ENCODE assay signal across 37 cellular contexts in genomic region chr14:76461886-76462285, GRCh38.
"Had no signal": no experiment of that assay in that cellular context is flagged by ENCODE, and none has a peak within 500 bp of the region (broad histone marks: within the 10 kb centered on the region; RNA-seq: fewer than 3 reads in every experiment).

No MANE protein-coding gene starts in this region.

- H3K9me3 Mint-ChIP-seq: activated naive CD4-positive, alpha-beta T cell treated with anti-CD3 and anti-CD28 coated beads for 36 hours; activated naive CD4-positive, alpha-beta T cell treated with anti-CD3 and anti-CD28 coated beads, Interleukin-2, amount 10 ng/mL, durations not matched to agents 7 days and 5 days; activated naive CD4-positive, alpha-beta T cell treated with anti-CD3 and anti-CD28 coated beads, Interleukin-2, amount 50 U/mL, for 24 hours; activated naive CD4-positive, alpha-beta T cell treated with anti-CD3 and anti-CD28 coated beads, Interleukin-2, amount 50 U/mL, for 72 hours; activated naive CD8-positive, alpha-beta T cell treated with anti-CD3 and anti-CD28 coated beads for 36 hours; activated naive CD8-positive, alpha-beta T cell treated with anti-CD3 and anti-CD28 coated beads, Interleukin-2, amount 10 ng/mL, durations not matched to agents 7 days and 5 days; activated naive CD8-positive, alpha-beta T cell treated with anti-CD3 and anti-CD28 coated beads, Interleukin-2, amount 50 U/mL, for 24 hours; activated T-cell treated with anti-CD3 and anti-CD28 coated beads, Interleukin-2, amount 50 U/mL, for 24 hours; activated T-cell treated with anti-CD3 and anti-CD28 coated beads, Interleukin-2, amount 50 U/mL, for 4 hours; activated T-helper 1 cell treated with anti-CD3 and anti-CD28 coated beads, Interleukin-12 subunit alpha, Interleukin-12 subunit beta, Interleukin-2, Interleukin-4 antibody, amounts not matched to agents 30 ng/mL and 10 ng/mL and 1 ng/mL, durations not matched to agents 14 hours and 24 hours and 36 hours; activated T-helper 17 cell treated with anti-CD3 and anti-CD28 coated beads, Interleukin-2, amount 50 U/mL, for 72 hours; activated T-helper 2 cell treated with anti-CD3 and anti-CD28 coated beads, Interferon-gamma antibody, Interleukin-2, Interleukin-4, amounts not matched to agents 10 μg/mL and 5 μg/mL and 100 μg/mL, durations not matched to agents 14 hours and 24 hours and 36 hours; brain; central memory CD8-positive, alpha-beta T cell had no signal

- ATAC-seq: activated naive CD4-positive, alpha-beta T cell treated with anti-CD3 and anti-CD28 coated beads, Interleukin-2, amount 50 U/mL, for 72 hours; activated naive CD8-positive, alpha-beta T cell treated with anti-CD3 and anti-CD28 coated beads, Interleukin-2, amount 50 U/mL, for 24 hours; activated T-cell treated with anti-CD3 and anti-CD28 coated beads, Interleukin-2, amount 50 U/mL, for 4 hours; activated T-helper 17 cell treated with anti-CD3 and anti-CD28 coated beads, Interleukin-2, amount 50 U/mL, for 72 hours; body of pancreas had no signal

- H3K4me1 Mint-ChIP-seq: activated naive CD4-positive, alpha-beta T cell treated with anti-CD3 and anti-CD28 coated beads, Interleukin-2, amount 10 ng/mL, durations not matched to agents 7 days and 5 days; activated naive CD4-positive, alpha-beta T cell treated with anti-CD3 and anti-CD28 coated beads, Interleukin-2, amount 50 U/mL, for 24 hours; activated naive CD8-positive, alpha-beta T cell treated with anti-CD3 and anti-CD28 coated beads for 36 hours; activated naive CD8-positive, alpha-beta T cell treated with anti-CD3 and anti-CD28 coated beads, Interleukin-2, amount 10 ng/mL, durations not matched to agents 7 days and 5 days; activated naive CD8-positive, alpha-beta T cell treated with anti-CD3 and anti-CD28 coated beads, Interleukin-2, amount 50 U/mL, for 24 hours; activated T-helper 17 cell treated with anti-CD3 and anti-CD28 coated beads, Interleukin-2, amount 50 U/mL, for 72 hours; central memory CD8-positive, alpha-beta T cell had no signal

- H3K27ac ChIP-seq: adrenal gland, ascending aorta, body of pancreas, brain microvascular endothelial cell, breast epithelium, cardiac muscle cell had no signal

- H3K27me3 Mint-ChIP-seq: activated naive CD4-positive, alpha-beta T cell treated with anti-CD3 and anti-CD28 coated beads, Interleukin-2, amount 10 ng/mL, durations not matched to agents 7 days and 5 days; activated naive CD4-positive, alpha-beta T cell treated with anti-CD3 and anti-CD28 coated beads, Interleukin-2, amount 50 U/mL, for 24 hours; activated naive CD8-positive, alpha-beta T cell; activated naive CD8-positive, alpha-beta T cell treated with anti-CD3 and anti-CD28 coated beads for 36 hours; activated naive CD8-positive, alpha-beta T cell treated with anti-CD3 and anti-CD28 coated beads, Interleukin-2, amount 50 U/mL, for 24 hours; activated T-cell treated with anti-CD3 and anti-CD28 coated beads, Interleukin-2, amount 50 U/mL, for 24 hours had no signal

- H3K9me3 ChIP-seq: adrenal gland, ascending aorta, body of pancreas, breast epithelium had no signal

- H3K4me1 ChIP-seq: adrenal gland, ascending aorta, body of pancreas, breast epithelium had no signal

- DNase-seq: activated effector memory CD4-positive, alpha-beta T cell treated with anti-CD3 and anti-CD28 coated beads, Interleukin-2, amount 50 U/mL, for 16 hours; activated effector memory CD4-positive, alpha-beta T cell treated with Interleukin-2 at 50 U/mL for 16 hours; activated gamma-delta T cell; activated gamma-delta T cell treated with Interleukin-2 at 50 U/mL for 16 hours; activated naive CD4-positive, alpha-beta T cell; activated naive CD4-positive, alpha-beta T cell treated with anti-CD3 and anti-CD28 coated beads for 36 hours; activated naive CD4-positive, alpha-beta T cell treated with anti-CD3 and anti-CD28 coated beads, Interleukin-2, amount 10 ng/mL, durations not matched to agents 7 days and 5 days; activated naive CD4-positive, alpha-beta T cell treated with anti-CD3 and anti-CD28 coated beads, Interleukin-2, amount 50 U/mL, for 16 hours; activated naive CD4-positive, alpha-beta T cell treated with Interleukin-2 at 50 U/mL for 16 hours; activated naive CD8-positive, alpha-beta T cell treated with anti-CD3 and anti-CD28 coated beads for 36 hours; activated naive CD8-positive, alpha-beta T cell treated with anti-CD3 and anti-CD28 coated beads, Interleukin-2, amount 10 ng/mL, durations not matched to agents 7 days and 5 days; activated naive CD8-positive, alpha-beta T cell treated with anti-CD3 and anti-CD28 coated beads, Interleukin-2, amount 50 U/mL, for 24 hours; activated T-cell treated with anti-CD3 and anti-CD28 coated beads, Interleukin-2, amount 50 U/mL, for 1 hour; activated T-cell treated with anti-CD3 and anti-CD28 coated beads, Interleukin-2, amount 50 U/mL, for 24 hours; activated T-cell treated with anti-CD3 and anti-CD28 coated beads, Interleukin-2, amount 50 U/mL, for 4 hours; activated T-cell treated with anti-CD3 and anti-CD28 coated beads, Interleukin-2, amount 50 U/mL, for 48 hours; adrenal gland; amniotic stem cell; amygdala; anterior cingulate cortex; aorta; body of pancreas; brain microvascular endothelial cell; caudate nucleus; central memory CD4-positive, alpha-beta T cell; cerebellar nuclear complex had no signal

- H3K4me3 ChIP-seq: adrenal gland, ascending aorta, body of pancreas, breast epithelium, cardiac muscle cell had no signal

- H3K27ac Mint-ChIP-seq: activated naive CD4-positive, alpha-beta T cell treated with anti-CD3 and anti-CD28 coated beads for 36 hours; activated naive CD4-positive, alpha-beta T cell treated with anti-CD3 and anti-CD28 coated beads, Interleukin-2, amount 10 ng/mL, durations not matched to agents 7 days and 5 days; activated naive CD4-positive, alpha-beta T cell treated with anti-CD3 and anti-CD28 coated beads, Interleukin-2, amount 50 U/mL, for 24 hours; activated naive CD4-positive, alpha-beta T cell treated with anti-CD3 and anti-CD28 coated beads, Interleukin-2, amount 50 U/mL, for 72 hours; activated naive CD8-positive, alpha-beta T cell; activated naive CD8-positive, alpha-beta T cell treated with anti-CD3 and anti-CD28 coated beads for 36 hours; activated naive CD8-positive, alpha-beta T cell treated with anti-CD3 and anti-CD28 coated beads, Interleukin-2, amount 10 ng/mL, durations not matched to agents 7 days and 5 days; activated naive CD8-positive, alpha-beta T cell treated with anti-CD3 and anti-CD28 coated beads, Interleukin-2, amount 50 U/mL, for 24 hours; activated T-cell treated with anti-CD3 and anti-CD28 coated beads, Interleukin-2, amount 50 U/mL, for 24 hours; activated T-helper 1 cell treated with anti-CD3 and anti-CD28 coated beads, Interleukin-12 subunit alpha, Interleukin-12 subunit beta, Interleukin-2, Interleukin-4 antibody, amounts not matched to agents 30 ng/mL and 10 ng/mL and 1 ng/mL, durations not matched to agents 14 hours and 24 hours and 36 hours; activated T-helper 17 cell treated with anti-CD3 and anti-CD28 coated beads, Interleukin-2, amount 50 U/mL, for 72 hours; activated T-helper 2 cell treated with anti-CD3 and anti-CD28 coated beads, Interferon-gamma antibody, Interleukin-2, Interleukin-4, amounts not matched to agents 10 μg/mL and 5 μg/mL and 100 μg/mL, durations not matched to agents 14 hours and 24 hours and 36 hours; brain had no signal

- H3K36me3 Mint-ChIP-seq: activated naive CD4-positive, alpha-beta T cell treated with anti-CD3 and anti-CD28 coated beads, Interleukin-2, amount 10 ng/mL, durations not matched to agents 7 days and 5 days; activated naive CD4-positive, alpha-beta T cell treated with anti-CD3 and anti-CD28 coated beads, Interleukin-2, amount 50 U/mL, for 24 hours; activated naive CD4-positive, alpha-beta T cell treated with anti-CD3 and anti-CD28 coated beads, Interleukin-2, amount 50 U/mL, for 72 hours; activated naive CD8-positive, alpha-beta T cell; activated naive CD8-positive, alpha-beta T cell treated with anti-CD3 and anti-CD28 coated beads for 36 hours; activated naive CD8-positive, alpha-beta T cell treated with anti-CD3 and anti-CD28 coated beads, Interleukin-2, amount 10 ng/mL, durations not matched to agents 7 days and 5 days; brain had no signal

- H3K4me3 Mint-ChIP-seq: activated naive CD4-positive, alpha-beta T cell treated with anti-CD3 and anti-CD28 coated beads for 36 hours; activated naive CD4-positive, alpha-beta T cell treated with anti-CD3 and anti-CD28 coated beads, Interleukin-2, amount 10 ng/mL, durations not matched to agents 7 days and 5 days; activated naive CD4-positive, alpha-beta T cell treated with anti-CD3 and anti-CD28 coated beads, Interleukin-2, amount 50 U/mL, for 24 hours; activated naive CD8-positive, alpha-beta T cell; activated naive CD8-positive, alpha-beta T cell treated with anti-CD3 and anti-CD28 coated beads for 36 hours; activated naive CD8-positive, alpha-beta T cell treated with anti-CD3 and anti-CD28 coated beads, Interleukin-2, amount 10 ng/mL, durations not matched to agents 7 days and 5 days; activated naive CD8-positive, alpha-beta T cell treated with anti-CD3 and anti-CD28 coated beads, Interleukin-2, amount 50 U/mL, for 24 hours; activated T-cell treated with anti-CD3 and anti-CD28 coated beads, Interleukin-2, amount 50 U/mL, for 24 hours; activated T-cell treated with anti-CD3 and anti-CD28 coated beads, Interleukin-2, amount 50 U/mL, for 4 hours; activated T-helper 1 cell treated with anti-CD3 and anti-CD28 coated beads, Interleukin-12 subunit alpha, Interleukin-12 subunit beta, Interleukin-2, Interleukin-4 antibody, amounts not matched to agents 30 ng/mL and 10 ng/mL and 1 ng/mL, durations not matched to agents 14 hours and 24 hours and 36 hours; activated T-helper 17 cell treated with anti-CD3 and anti-CD28 coated beads, Interleukin-2, amount 50 U/mL, for 72 hours; brain; central memory CD8-positive, alpha-beta T cell had no signal

- H3K36me3 ChIP-seq: adrenal gland, ascending aorta, brain microvascular endothelial cell, breast epithelium, cardiac muscle cell had no signal

- H3K27me3 ChIP-seq: adrenal gland, ascending aorta, body of pancreas, brain microvascular endothelial cell, breast epithelium, cardiac muscle cell had no signal
